36 cellular contexts compared by ENCODE assay signal in genomic region chr9:91642771-91643170, GRCh38.
"Had no signal": no experiment of that assay in that cellular context is flagged by ENCODE, and none has a peak within 500 bp of the region (broad histone marks: within the 10 kb centered on the region; RNA-seq: fewer than 3 reads in every experiment).

No MANE protein-coding gene starts in this region.

- H3K27me3 ChIP-seq: ascending aorta, cardiac muscle cell had no signal

- H3K36me3 ChIP-seq: ascending aorta, cardiac muscle cell had no signal

- H3K4me1 Mint-ChIP-seq: activated CD4-positive, alpha-beta memory T cell treated with anti-CD3 and anti-CD28 coated beads, Interleukin-2, amount 10 ng/mL, durations not matched to agents 7 days and 5 days; activated naive CD4-positive, alpha-beta T cell treated with anti-CD3 and anti-CD28 coated beads, Interleukin-2, amount 10 ng/mL, durations not matched to agents 7 days and 5 days; activated naive CD4-positive, alpha-beta T cell treated with anti-CD3 and anti-CD28 coated beads, Interleukin-2, amount 50 U/mL, for 24 hours; activated naive CD8-positive, alpha-beta T cell treated with anti-CD3 and anti-CD28 coated beads, Interleukin-2, amount 50 U/mL, for 24 hours; brain; central memory CD8-positive, alpha-beta T cell had no signal

- H3K36me3 Mint-ChIP-seq: activated CD8-positive, alpha-beta memory T cell treated with anti-CD3 and anti-CD28 coated beads, Interleukin-2, amount 10 ng/mL, durations not matched to agents 7 days and 5 days; activated naive CD4-positive, alpha-beta T cell treated with anti-CD3 and anti-CD28 coated beads, Interleukin-2, amount 10 ng/mL, durations not matched to agents 7 days and 5 days; activated naive CD4-positive, alpha-beta T cell treated with anti-CD3 and anti-CD28 coated beads, Interleukin-2, amount 50 U/mL, for 24 hours; activated naive CD8-positive, alpha-beta T cell; activated naive CD8-positive, alpha-beta T cell treated with anti-CD3 and anti-CD28 coated beads, Interleukin-2, amount 10 ng/mL, durations not matched to agents 7 days and 5 days; brain had no signal

- H3K4me3 ChIP-seq: ascending aorta, cardiac muscle cell had no signal

- H3K9me3 Mint-ChIP-seq: activated CD4-positive, alpha-beta memory T cell treated with anti-CD3 and anti-CD28 coated beads, Interleukin-2, amount 10 ng/mL, durations not matched to agents 7 days and 5 days; activated CD4-positive, alpha-beta T cell treated with anti-CD3 and anti-CD28 coated beads, Interleukin-2, amount 10 ng/mL, durations not matched to agents 24 days and 14 days; activated naive CD4-positive, alpha-beta T cell treated with anti-CD3 and anti-CD28 coated beads, Interleukin-2, amount 10 ng/mL, durations not matched to agents 7 days and 5 days; activated naive CD4-positive, alpha-beta T cell treated with anti-CD3 and anti-CD28 coated beads, Interleukin-2, amount 50 U/mL, for 24 hours; activated naive CD8-positive, alpha-beta T cell treated with anti-CD3 and anti-CD28 coated beads, Interleukin-2, amount 10 ng/mL, durations not matched to agents 7 days and 5 days; activated naive CD8-positive, alpha-beta T cell treated with anti-CD3 and anti-CD28 coated beads, Interleukin-2, amount 50 U/mL, for 24 hours; activated T-helper 2 cell treated with anti-CD3 and anti-CD28 coated beads, Interferon-gamma antibody, Interleukin-2, Interleukin-4, amounts not matched to agents 10 μg/mL and 5 μg/mL and 100 μg/mL, durations not matched to agents 14 hours and 24 hours and 36 hours; T-helper 2 cell treated with Interferon-gamma antibody and Interleukin-4, amounts not matched to agents 5 μg/mL and 100 μg/mL, for 36 hours had no signal

- H3K4me3 Mint-ChIP-seq: activated B cell treated with CpG ODN at 0.5 μM for 24 hours; activated CD4-positive, alpha-beta memory T cell treated with anti-CD3 and anti-CD28 coated beads, Interleukin-2, amount 10 ng/mL, durations not matched to agents 7 days and 5 days; activated CD4-positive, alpha-beta T cell treated with anti-CD3 and anti-CD28 coated beads, Interleukin-2, amount 10 ng/mL, durations not matched to agents 24 days and 14 days; activated CD8-positive, alpha-beta memory T cell treated with anti-CD3 and anti-CD28 coated beads, Interleukin-2, amount 10 ng/mL, durations not matched to agents 7 days and 5 days; activated CD8-positive, alpha-beta T cell treated with anti-CD3 and anti-CD28 coated beads, Interleukin-2, amount 10 ng/mL, durations not matched to agents 7 days and 5 days; activated naive CD4-positive, alpha-beta T cell treated with anti-CD3 and anti-CD28 coated beads, Interleukin-2, amount 10 ng/mL, durations not matched to agents 7 days and 5 days; activated naive CD4-positive, alpha-beta T cell treated with anti-CD3 and anti-CD28 coated beads, Interleukin-2, amount 50 U/mL, for 24 hours; activated naive CD8-positive, alpha-beta T cell; activated naive CD8-positive, alpha-beta T cell treated with anti-CD3 and anti-CD28 coated beads, Interleukin-2, amount 10 ng/mL, durations not matched to agents 7 days and 5 days; activated naive CD8-positive, alpha-beta T cell treated with anti-CD3 and anti-CD28 coated beads, Interleukin-2, amount 50 U/mL, for 24 hours; activated T-cell treated with anti-CD3 and anti-CD28 coated beads, Interleukin-2, amount 50 U/mL, for 24 hours; brain; central memory CD8-positive, alpha-beta T cell; T-helper 1 cell treated with Interleukin-12 subunit alpha and Interleukin-12 subunit beta and Interleukin-4 antibody, amounts not matched to agents 30 μg/mL and 1 μg/mL, for 36 hours; T-helper 2 cell treated with Interferon-gamma antibody and Interleukin-4, amounts not matched to agents 5 μg/mL and 100 μg/mL, for 36 hours had no signal

- DNase-seq: activated B cell treated with CpG ODN at 0.5 μM for 24 hours; activated CD4-positive, alpha-beta memory T cell treated with anti-CD3 and anti-CD28 coated beads, Interleukin-2, amount 10 ng/mL, durations not matched to agents 7 days and 5 days; activated CD4-positive, alpha-beta T cell treated with anti-CD3 and anti-CD28 coated beads for 4 hours; activated CD4-positive, alpha-beta T cell treated with anti-CD3 and anti-CD28 coated beads, Interleukin-2, amount 50 U/mL, for 1 hour; activated CD4-positive, alpha-beta T cell treated with anti-CD3 and anti-CD28 coated beads, Interleukin-2, amount 50 U/mL, for 4 hours; activated CD4-positive, CD25-positive, alpha-beta regulatory T cell treated with anti-CD3 and anti-CD28 coated beads, Interleukin-2, amount 50 U/mL, for 72 hours; activated CD8-positive, alpha-beta memory T cell treated with anti-CD3 and anti-CD28 coated beads for 24 hours; activated CD8-positive, alpha-beta memory T cell treated with anti-CD3 and anti-CD28 coated beads, Interleukin-2, amount 10 ng/mL, durations not matched to agents 7 days and 5 days; activated CD8-positive, alpha-beta memory T cell treated with anti-CD3 and anti-CD28 coated beads, Interleukin-2, amount 50 U/mL, for 48 hours; activated CD8-positive, alpha-beta T cell treated with anti-CD3 and anti-CD28 coated beads, Interleukin-2, amount 10 ng/mL, durations not matched to agents 7 days and 5 days; activated effector memory CD4-positive, alpha-beta T cell treated with Interleukin-2 at 50 U/mL for 16 hours; activated gamma-delta T cell; activated naive CD4-positive, alpha-beta T cell treated with anti-CD3 and anti-CD28 coated beads, Interleukin-2, amount 10 ng/mL, durations not matched to agents 7 days and 5 days; activated naive CD4-positive, alpha-beta T cell treated with Interleukin-2 at 50 U/mL for 16 hours; activated naive CD8-positive, alpha-beta T cell treated with anti-CD3 and anti-CD28 coated beads, Interleukin-2, amount 10 ng/mL, durations not matched to agents 7 days and 5 days; activated naive CD8-positive, alpha-beta T cell treated with anti-CD3 and anti-CD28 coated beads, Interleukin-2, amount 50 U/mL, for 24 hours; activated T-cell treated with anti-CD3 and anti-CD28 coated beads, Interleukin-2, amount 50 U/mL, for 24 hours; activated T-cell treated with anti-CD3 and anti-CD28 coated beads, Interleukin-2, amount 50 U/mL, for 48 hours; amygdala; anterior cingulate cortex; caudate nucleus; cerebellar nuclear complex; T-helper 1 cell; T-helper 2 cell; T-helper 9 cell had no signal

- H3K27ac ChIP-seq: ascending aorta, cardiac muscle cell, VCaP had no signal

- ATAC-seq: activated CD8-positive, alpha-beta memory T cell treated with anti-CD3 and anti-CD28 coated beads, Interleukin-2, amount 10 ng/mL, durations not matched to agents 7 days and 5 days; activated CD8-positive, alpha-beta T cell treated with anti-CD3 and anti-CD28 coated beads, Interleukin-2, amount 10 ng/mL, durations not matched to agents 7 days and 5 days; activated naive CD8-positive, alpha-beta T cell treated with anti-CD3 and anti-CD28 coated beads, Interleukin-2, amount 50 U/mL, for 24 hours had no signal

- H3K27ac Mint-ChIP-seq: activated B cell treated with CpG ODN at 0.5 μM for 24 hours; activated CD4-positive, alpha-beta memory T cell treated with anti-CD3 and anti-CD28 coated beads, Interleukin-2, amount 10 ng/mL, durations not matched to agents 7 days and 5 days; activated CD4-positive, alpha-beta T cell treated with anti-CD3 and anti-CD28 coated beads, Interleukin-2, amount 10 ng/mL, durations not matched to agents 24 days and 14 days; activated CD8-positive, alpha-beta memory T cell treated with anti-CD3 and anti-CD28 coated beads, Interleukin-2, amount 10 ng/mL, durations not matched to agents 7 days and 5 days; activated CD8-positive, alpha-beta T cell treated with anti-CD3 and anti-CD28 coated beads, Interleukin-2, amount 10 ng/mL, durations not matched to agents 7 days and 5 days; activated naive CD4-positive, alpha-beta T cell treated with anti-CD3 and anti-CD28 coated beads, Interleukin-2, amount 10 ng/mL, durations not matched to agents 7 days and 5 days; activated naive CD4-positive, alpha-beta T cell treated with anti-CD3 and anti-CD28 coated beads, Interleukin-2, amount 50 U/mL, for 24 hours; activated naive CD8-positive, alpha-beta T cell; activated naive CD8-positive, alpha-beta T cell treated with anti-CD3 and anti-CD28 coated beads, Interleukin-2, amount 10 ng/mL, durations not matched to agents 7 days and 5 days; activated naive CD8-positive, alpha-beta T cell treated with anti-CD3 and anti-CD28 coated beads, Interleukin-2, amount 50 U/mL, for 24 hours; activated T-cell treated with anti-CD3 and anti-CD28 coated beads, Interleukin-2, amount 50 U/mL, for 24 hours; activated T-helper 2 cell treated with anti-CD3 and anti-CD28 coated beads, Interferon-gamma antibody, Interleukin-2, Interleukin-4, amounts not matched to agents 10 μg/mL and 5 μg/mL and 100 μg/mL, durations not matched to agents 14 hours and 24 hours and 36 hours; brain; T-helper 1 cell treated with Interleukin-12 subunit alpha and Interleukin-12 subunit beta and Interleukin-4 antibody, amounts not matched to agents 30 μg/mL and 1 μg/mL, for 36 hours; T-helper 2 cell treated with Interferon-gamma antibody and Interleukin-4, amounts not matched to agents 5 μg/mL and 100 μg/mL, for 36 hours had no signal

- H3K4me1 ChIP-seq: ascending aorta had no signal
